Comparison of ENCODE assay signal across 1 cellular context in genomic region chr4:89914609-89915008, GRCh38.
TF ChIP-seq lines count a peak whose summit lies in the region.

No MANE protein-coding gene starts in this region.

TF ChIP-seq in SK-N-SH treated with all-trans-retinoic acid at 6 μM for 48 hours, 23 proteins besides CTCF, POLR2A, EP300 and RAD21:
- no peak for TF ChIP-seq POU6F1 (CRISPR knock-in tag; IDR thresholded peaks at IDR 0.05; ENCODE audit: borderline replicate concordance, low read depth)
- TF ChIP-seq, protein P1, sequence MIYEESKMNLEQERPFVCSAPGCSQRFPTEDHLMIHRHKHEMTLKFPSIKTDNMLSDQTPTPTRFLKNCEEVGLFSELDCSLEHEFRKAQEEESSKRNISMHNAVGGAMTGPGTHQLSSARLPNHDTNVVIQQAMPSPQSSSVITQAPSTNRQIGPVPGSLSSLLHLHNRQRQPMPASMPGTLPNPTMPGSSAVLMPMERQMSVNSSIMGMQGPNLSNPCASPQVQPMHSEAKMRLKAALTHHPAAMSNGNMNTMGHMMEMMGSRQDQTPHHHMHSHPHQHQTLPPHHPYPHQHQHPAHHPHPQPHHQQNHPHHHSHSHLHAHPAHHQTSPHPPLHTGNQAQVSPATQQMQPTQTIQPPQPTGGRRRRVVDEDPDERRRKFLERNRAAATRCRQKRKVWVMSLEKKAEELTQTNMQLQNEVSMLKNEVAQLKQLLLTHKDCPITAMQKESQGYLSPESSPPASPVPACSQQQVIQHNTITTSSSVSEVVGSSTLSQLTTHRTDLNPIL (CRISPR knock-in tag; IDR thresholded peaks at IDR 0.05; ENCODE audit: low read depth) = no peak
- no peak for TF ChIP-seq CSDC2 (CRISPR knock-in tag; IDR thresholded peaks at IDR 0.05)
- no peak for TF ChIP-seq SNAI2 (CRISPR knock-in tag; IDR thresholded peaks at IDR 0.05)
- no peak for TF ChIP-seq RARB (CRISPR knock-in tag; IDR thresholded peaks at IDR 0.05)
- TF ChIP-seq ZC3H10 (CRISPR knock-in tag; IDR thresholded peaks at IDR 0.05) = no peak
- no peak for TF ChIP-seq ISL1 (CRISPR knock-in tag; IDR thresholded peaks at IDR 0.05)
- TF ChIP-seq PPARA (CRISPR knock-in tag; IDR thresholded peaks at IDR 0.05; ENCODE audit: borderline replicate concordance) = no peak
- no peak for TF ChIP-seq BACH2 (CRISPR knock-in tag; IDR thresholded peaks at IDR 0.05; ENCODE audit: borderline replicate concordance)
- TF ChIP-seq ZFP30 (CRISPR knock-in tag; IDR thresholded peaks at IDR 0.05) = no peak
- no peak for TF ChIP-seq ZNF8 (CRISPR knock-in tag; IDR thresholded peaks at IDR 0.05)
- no peak for TF ChIP-seq TSHZ2 (CRISPR knock-in tag; IDR thresholded peaks at IDR 0.05)
- TF ChIP-seq TOX (CRISPR knock-in tag; IDR thresholded peaks at IDR 0.05; ENCODE audit: borderline replicate concordance) = no peak
- TF ChIP-seq ZNF565 (CRISPR knock-in tag; conservative IDR thresholded peaks at IDR 0.05; ENCODE audit: low read depth) = no peak
- no peak for TF ChIP-seq ARNTL (CRISPR knock-in tag; IDR thresholded peaks at IDR 0.05; ENCODE audit: borderline replicate concordance, low read depth)
- TF ChIP-seq ESRRG (CRISPR knock-in tag; IDR thresholded peaks at IDR 0.05) = no peak
- TF ChIP-seq ZNF70 (CRISPR knock-in tag; IDR thresholded peaks at IDR 0.05) = no peak
- TF ChIP-seq TCF4 (CRISPR knock-in tag; IDR thresholded peaks at IDR 0.05; ENCODE audit: borderline replicate concordance) = no peak
- no peak for TF ChIP-seq PATZ1 (CRISPR knock-in tag; IDR thresholded peaks at IDR 0.05; ENCODE audit: borderline replicate concordance)
- TF ChIP-seq ZFP3 (CRISPR knock-in tag; IDR thresholded peaks at IDR 0.05) = no peak
